ENCODE assay signal across 14 cellular contexts in the genomic region with DNA sequence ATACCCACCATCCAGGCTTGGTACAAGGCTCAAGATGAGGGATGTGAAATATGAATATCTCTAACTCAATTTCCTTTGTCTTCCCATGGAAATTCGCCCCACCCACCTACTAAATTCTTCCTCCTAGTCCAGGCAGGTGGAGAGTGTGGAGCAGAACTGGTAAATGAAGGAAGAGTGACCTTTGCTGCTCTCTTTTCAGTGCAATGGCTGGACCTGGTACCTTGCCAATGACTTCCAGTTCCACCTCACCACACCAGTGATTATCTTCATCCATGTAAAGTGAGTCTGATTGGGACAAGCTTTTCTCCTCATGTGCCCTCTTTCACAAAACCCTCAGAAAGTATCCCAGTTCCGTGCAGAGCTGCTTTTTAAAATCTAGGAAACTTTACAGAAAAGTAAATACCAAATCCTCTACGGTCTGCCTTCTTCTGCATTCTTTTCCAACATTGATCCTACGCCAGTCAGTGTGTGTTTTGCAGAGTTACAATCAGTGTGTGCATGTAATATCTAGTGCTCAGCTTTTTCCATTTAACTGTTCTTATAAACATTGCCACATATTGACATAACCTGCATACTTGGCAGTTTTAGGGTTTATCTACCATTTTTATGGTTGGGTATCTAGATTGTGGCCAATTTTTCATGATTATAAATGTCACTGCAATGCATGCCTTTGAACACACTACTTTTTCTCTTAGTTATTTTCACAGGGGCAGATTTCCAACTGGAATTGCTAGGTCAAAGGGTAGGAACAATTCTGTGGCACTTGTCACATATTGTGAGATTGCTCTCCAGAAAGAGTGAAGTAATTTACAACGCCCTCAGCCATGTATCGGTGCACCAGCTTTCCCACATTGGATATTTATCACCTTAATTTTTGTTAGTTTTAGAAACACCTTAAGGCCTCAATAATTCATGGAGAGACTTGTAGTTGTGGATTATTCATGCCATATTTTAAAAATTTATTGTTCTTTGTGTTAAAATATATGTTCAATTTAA.
DNase-seq lines count a peak whose midpoint lies in the region; ATAC-seq and TF ChIP-seq lines count a peak whose summit lies in the region.
"Had no signal": no experiment of that assay in that cellular context is flagged by ENCODE, and none has a peak within 500 bp of the region (broad histone marks: within the 10 kb centered on the region; RNA-seq: fewer than 3 reads in every experiment).

No MANE protein-coding gene starts in this region.

- H3K79me2 ChIP-seq in smooth muscle cell (ENCODE audit: low read depth): no peaks in the 10 kb centered on the region

- no peaks in the 10 kb centered on the region for H4K20me1 ChIP-seq in smooth muscle cell (ENCODE audit: low read depth)

- WGBS in smooth muscle cell (ENCODE audit: low lambda C conversion rate): 68% methylated on average over 6 of the region's 6 CpGs

- H3K4me3 ChIP-seq in fibroblast of villous mesenchyme (ENCODE audit: low read depth, low read length): no peak overlapping the region
- H3K4me3 ChIP-seq in smooth muscle cell: no peak overlapping the region
- H3K4me3 ChIP-seq: GM12878, ovary had no signal

- no peak for ATAC-seq in GM21619 (IDR thresholded peaks at IDR 0.05; ENCODE audit: unreplicated experiment)
- ATAC-seq in HG03442 (IDR thresholded peaks at IDR 0.05; ENCODE audit: unreplicated experiment): no peak
- ATAC-seq in HG03025 (IDR thresholded peaks at IDR 0.05; ENCODE audit: low FRiP score, unreplicated experiment): no peak
- ATAC-seq: GM12878 had no signal

- no peaks in the 10 kb centered on the region for H3F3A ChIP-seq in smooth muscle cell (ENCODE audit: low read depth)

- DNase-seq in EH (ENCODE audit: low read depth): peak; percentile 83
- peak; percentile 87 for DNase-seq in fibroblast of villous mesenchyme (ENCODE audit: low read depth)
- DNase-seq in smooth muscle cell (lab: John Stamatoyannopoulos, UW; ENCODE audit: unreplicated experiment): no peak
- DNase-seq: activated T-cell treated with anti-CD3 and anti-CD28 coated beads, Interleukin-2, amount 50 U/mL, for 1 hour; EL; H9; NCI-H2081 treated with DMSO at 0.1 percent for 48 hours; NCI-H526; ovary had no signal

- no peaks in the 10 kb centered on the region for H3K27me3 ChIP-seq in smooth muscle cell (ENCODE audit: low read depth)
- H3K27me3 ChIP-seq: ovary had no signal

- H3K9me3 ChIP-seq in smooth muscle cell (replicated peaks; ENCODE audit: low read depth): no peaks in the 10 kb centered on the region
- H3K9me3 ChIP-seq: ovary had no signal

- peak overlapping the region; percentile 94 for H3K27ac ChIP-seq in VCaP
- H3K27ac ChIP-seq in smooth muscle cell (ENCODE audit: low read depth): no peak overlapping the region
- H3K27ac ChIP-seq: ovary had no signal

- H2AFZ ChIP-seq in smooth muscle cell (ENCODE audit: low read depth): no peak overlapping the region

- peaks cover 4% of the 10 kb centered on the region for H3K4me1 ChIP-seq in smooth muscle cell (ENCODE audit: low read depth)

- TF ChIP-seq CTCF in VCaP (conservative IDR thresholded peaks at IDR 0.05) (no peak), fibroblast of villous mesenchyme (IDR thresholded peaks at IDR 0.05; ENCODE audit: insufficient read depth, low read depth, low read length) (no peak), smooth muscle cell (IDR thresholded peaks at IDR 0.05; ENCODE audit: borderline replicate concordance, insufficient read depth, poor library complexity, severe bottlenecking) (no peak)

- H3K9ac ChIP-seq in smooth muscle cell (ENCODE audit: low read depth): no peak overlapping the region

- H3K4me2 ChIP-seq in smooth muscle cell: peak overlapping the region; percentile 32

- no peaks in the 10 kb centered on the region for H3K36me3 ChIP-seq in smooth muscle cell (ENCODE audit: low read depth)
- H3K36me3 ChIP-seq: ovary had no signal
